In the genomic region with DNA sequence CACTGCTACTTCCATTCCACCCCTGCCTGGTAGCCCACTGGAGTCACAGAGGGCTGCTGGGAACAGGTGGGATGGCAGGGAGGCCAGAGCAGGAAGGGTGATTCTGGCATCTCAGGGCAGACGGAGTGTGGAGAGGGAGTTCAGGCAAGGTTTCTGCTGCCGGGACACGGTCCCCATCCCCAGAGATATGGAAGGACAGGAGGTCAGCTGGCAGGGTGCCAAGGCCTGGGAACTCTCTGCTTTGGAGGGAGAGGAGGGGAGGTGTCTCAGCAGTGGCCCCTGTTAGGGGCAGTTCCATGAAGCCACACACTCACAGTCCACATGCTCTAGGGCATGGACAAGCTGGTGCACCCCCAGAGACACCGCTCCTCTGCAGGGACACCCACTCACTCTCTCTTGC, we compare ENCODE assay signal across 15 cellular contexts.
DNase-seq lines count a peak whose midpoint lies in the region; ATAC-seq, FAIRE-seq and TF ChIP-seq lines count a peak whose summit lies in the region.
"Had no signal": no experiment of that assay in that cellular context is flagged by ENCODE, and none has a peak within 500 bp of the region (broad histone marks: within the 10 kb centered on the region; RNA-seq: fewer than 3 reads in every experiment).

No MANE protein-coding gene starts in this region.

- peaks cover 0 to 1% (median 0%) of the 10 kb centered on the region in 7 donors for H3K9me3 Mint-ChIP-seq in CD14-positive monocyte
- no peaks in the 10 kb centered on the region for H3K9me3 Mint-ChIP-seq in naive thymus-derived CD8-positive, alpha-beta T cell

- in situ Hi-C loops in K562 (cut with MboI) = no loop called here

- peak; percentile 76 for DNase-seq in BE2C
- peak; percentile 15 for DNase-seq in CD14-positive monocyte (ENCODE audit: low spot score)
- DNase-seq in K562 (ENCODE audit: extremely low read depth in 1 of 4, low spot score in 3 of 4) = no peak
- peak; percentile 7 for DNase-seq in omental fat pad (ENCODE audit: low spot score)
- DNase-seq in GM10266 (ENCODE audit: extremely low spot score) = no peak
- no peak for DNase-seq in NK-92 treated with Interleukin-12 subunit alpha and Interleukin-12 subunit beta, amount 100 ng/mL, for 24 hours (lab: John Stamatoyannopoulos, UW)
- DNase-seq in naive thymus-derived CD8-positive, alpha-beta T cell = no peak
- DNase-seq: ACHN, KBM-7, NCI-H1105 treated with DMSO at 0.1 percent for 48 hours, NCI-H1694 treated with DMSO at 0.1 percent for 48 hours, NCI-H226 had no signal

- TF ChIP-seq RAD21 in K562 (CRISPR knock-in tag; conservative IDR thresholded peaks at IDR 0.05 in 1 of 2, IDR thresholded peaks at IDR 0.05 in 1 of 2) = no peak

- H3K4me1 Mint-ChIP-seq in CD14-positive monocyte = no peaks in the 10 kb centered on the region
- no peaks in the 10 kb centered on the region for H3K4me1 Mint-ChIP-seq in naive thymus-derived CD8-positive, alpha-beta T cell

- peak overlapping the region in 1 of 7 donors; percentile 18 for H3K27ac Mint-ChIP-seq in CD14-positive monocyte
- no peak overlapping the region for H3K27ac Mint-ChIP-seq in naive thymus-derived CD8-positive, alpha-beta T cell

- no peaks in the 10 kb centered on the region for H3K9me1 ChIP-seq in K562 (ENCODE audit: control insufficient read depth, insufficient read depth, low read length)

- H3K27me3 Mint-ChIP-seq in CD14-positive monocyte (ENCODE audit: low read depth in 3 of 3) = peaks cover 6 to 12% (median 6%) of the 10 kb centered on the region in 3 donors
- H3K27me3 Mint-ChIP-seq in naive thymus-derived CD8-positive, alpha-beta T cell = peaks cover 7 to 27% (median 25%) of the 10 kb centered on the region in 5 donors

- no TSS peak for BruUV-seq in K562 (replicated peaks; lab: Mats Ljungman, UMichigan)

- 3% methylated on average over 3 of the region's 4 CpGs for WGBS in K562 (ENCODE audit: insufficient coverage, low coverage, missing lambda C conversion rate)

- no peak overlapping the region for H3K4me3 Mint-ChIP-seq in CD14-positive monocyte
- no peak overlapping the region for H3K4me3 Mint-ChIP-seq in naive thymus-derived CD8-positive, alpha-beta T cell

- ATAC-seq in K562 (no peak), omental fat pad (ENCODE audit: low FRiP score) (no peak)
- ATAC-seq in naive thymus-derived CD8-positive, alpha-beta T cell = no peak

- POLR2A ChIA-PET in K562 (lab: Yijun Ruan, JAX) = interaction anchor here (0.6 kb wide), 1 partner anchor 249 kb away, joined by 3 read pairs; no protein-coding TSS in a partner anchor
- POLR2A ChIA-PET in naive thymus-derived CD8-positive, alpha-beta T cell (lab: Charles Lee) = no interaction called here

- no peak overlapping the region for H3K27ac ChIP-seq in K562 (ENCODE audit: extremely low read depth, low read depth, low read length)
- H3K27ac ChIP-seq: C4-2B had no signal

- TF ChIP-seq EP300 in K562 (IDR thresholded peaks at IDR 0.05; ENCODE audit: low read length) = no peak

- no peak overlapping the region for H3K4me2 ChIP-seq in K562 (ENCODE audit: insufficient read depth, low read length)

- H3K36me3 ChIP-seq in BE2C = no peaks in the 10 kb centered on the region
- no peaks in the 10 kb centered on the region for H3K36me3 ChIP-seq in K562 (ENCODE audit: control insufficient read depth, insufficient read depth, low read length)
- H3K36me3 ChIP-seq: HAP-1 had no signal

- no peak for FAIRE-seq in K562 (lab: Jason Lieb, UNC)
- FAIRE-seq: RCC 7860 had no signal

- H3K79me2 ChIP-seq in K562 (ENCODE audit: control insufficient read depth, insufficient read depth, low read length) = no peaks in the 10 kb centered on the region

- no peak for TF ChIP-seq CTCF in BE2C (IDR thresholded peaks at IDR 0.05; ENCODE audit: low read depth, low read length)
- TF ChIP-seq CTCF in CD14-positive monocyte (IDR thresholded peaks at IDR 0.05) = no peak
- no peak for TF ChIP-seq CTCF in K562 (IDR thresholded peaks at IDR 0.05 in 2 of 3, conservative IDR thresholded peaks at IDR 0.05 in 1 of 3; ENCODE audit: insufficient read depth in 2 of 3, low read depth in 1 of 3, low read length in 3 of 3)
- TF ChIP-seq CTCF in omental fat pad (IDR thresholded peaks at IDR 0.05) = no peak
- no peak for TF ChIP-seq CTCF in GM10266 (IDR thresholded peaks at IDR 0.05; ENCODE audit: control insufficient read depth, insufficient read depth, low read depth, missing control alignments)

- H2AFZ ChIP-seq in K562 (ENCODE audit: low read depth, low read length) = no peak overlapping the region

- CTCF ChIA-PET in K562 (lab: Yijun Ruan, JAX; ENCODE audit: low intra/inter-chr PET ratio) = no interaction called here

- H3K9me3 ChIP-seq in BE2C (no peaks in the 10 kb centered on the region), K562 (replicated peaks; ENCODE audit: control insufficient read depth, insufficient read depth, low read depth, low read length) (no peaks in the 10 kb centered on the region)
- H3K9me3 ChIP-seq: HAP-1 had no signal

- peaks cover 68% of the 10 kb centered on the region for H3K4me1 ChIP-seq in BE2C
- peaks cover 0 to 4% of the 10 kb centered on the region in 2 experiments; a peak in 1 of 5 replicates for H3K4me1 ChIP-seq in K562 (replicated peaks in 1 of 2; ENCODE audit: control insufficient read depth in 2 of 2, insufficient read depth in 2 of 2, low read length in 2 of 2)
- H3K4me1 ChIP-seq: HAP-1 had no signal

- H3K36me3 Mint-ChIP-seq in CD14-positive monocyte = no peaks in the 10 kb centered on the region
- no peaks in the 10 kb centered on the region for H3K36me3 Mint-ChIP-seq in naive thymus-derived CD8-positive, alpha-beta T cell

- peaks cover 8% of the 10 kb centered on the region for H4K20me1 ChIP-seq in K562 (replicated peaks; ENCODE audit: control insufficient read depth, insufficient read depth, low read length)

- H3K4me3 ChIP-seq in BE2C (ENCODE audit: low read depth, low read length) (no peak overlapping the region), K562 (no peak overlapping the region)
- H3K4me3 ChIP-seq: HAP-1 had no signal

- no peak overlapping the region; a peak in 1 of 4 replicates for H3K9ac ChIP-seq in K562 (ENCODE audit: insufficient read depth in 1 of 2, low read depth in 2 of 2, low read length in 2 of 2)

- H3K27me3 ChIP-seq in BE2C (no peaks in the 10 kb centered on the region), K562 (ENCODE audit: control insufficient read depth in 2 of 2, insufficient read depth in 2 of 2, low read length in 2 of 2) (peaks cover 10 to 34% of the 10 kb centered on the region in 2 experiments)

- intact Hi-C loops in CD14-positive monocyte (cut with micrococcal nuclease) = no loop called here
- intact Hi-C loops in K562 (cut with micrococcal nuclease) = no loop called here

- TF ChIP-seq POLR2A in K562 (conservative IDR thresholded peaks at IDR 0.05) = no peak

TF ChIP-seq in K562, 482 proteins besides CTCF, POLR2A, EP300 and RAD21:
- TF ChIP-seq, protein P1, sequence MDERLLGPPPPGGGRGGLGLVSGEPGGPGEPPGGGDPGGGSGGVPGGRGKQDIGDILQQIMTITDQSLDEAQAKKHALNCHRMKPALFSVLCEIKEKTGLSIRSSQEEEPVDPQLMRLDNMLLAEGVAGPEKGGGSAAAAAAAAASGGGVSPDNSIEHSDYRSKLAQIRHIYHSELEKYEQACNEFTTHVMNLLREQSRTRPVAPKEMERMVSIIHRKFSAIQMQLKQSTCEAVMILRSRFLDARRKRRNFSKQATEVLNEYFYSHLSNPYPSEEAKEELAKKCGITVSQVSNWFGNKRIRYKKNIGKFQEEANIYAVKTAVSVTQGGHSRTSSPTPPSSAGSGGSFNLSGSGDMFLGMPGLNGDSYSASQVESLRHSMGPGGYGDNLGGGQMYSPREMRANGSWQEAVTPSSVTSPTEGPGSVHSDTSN (CRISPR knock-in tag; IDR thresholded peaks at IDR 0.05; ENCODE audit: low read depth) = no peak
- TF ChIP-seq, protein P1 (tag; conservative IDR thresholded peaks at IDR 0.05; ENCODE audit: low read depth) = no peak
- TF ChIP-seq NFIX (CRISPR knock-in tag; IDR thresholded peaks at IDR 0.05; ENCODE audit: low read depth) = peak; percentile 72
- peak; percentile 91 for TF ChIP-seq NFIC (IDR thresholded peaks at IDR 0.05)
TF ChIP-seq in K562: peak in this region for 2.

Comparison
In these comparisons a context has a peak if more than half of its experiments do, and no peak if none do; other contexts are left out.
1. DNase-seq: peak in BE2C (single experiment), CD14-positive monocyte (single experiment) and omental fat pad (single experiment); none in K562 (0 of 4), GM10266 (single experiment), NK-92 treated with Interleukin-12 subunit alpha and Interleukin-12 subunit beta, amount 100 ng/mL, for 24 hours (single experiment) and naive thymus-derived CD8-positive, alpha-beta T cell (0 of 10).